ENCODE assay signal across 8 cellular contexts in genomic region chrX:40474205-40474626, GRCh38.
DNase-seq lines count a peak whose midpoint lies in the region; ATAC-seq and TF ChIP-seq lines count a peak whose summit lies in the region.

No MANE protein-coding gene starts in this region.

- peaks cover 13 to 35% (median 25%) of the 10 kb centered on the region in 4 donors for H3K4me1 Mint-ChIP-seq in naive thymus-derived CD8-positive, alpha-beta T cell
- peaks cover 24% of the 10 kb centered on the region for H3K4me1 Mint-ChIP-seq in activated CD4-positive, alpha-beta T cell treated with anti-CD3 and anti-CD28 coated beads for 36 hours

- H3K36me3 Mint-ChIP-seq in naive thymus-derived CD8-positive, alpha-beta T cell: no peaks in the 10 kb centered on the region
- H3K36me3 Mint-ChIP-seq in activated CD4-positive, alpha-beta T cell treated with anti-CD3 and anti-CD28 coated beads for 36 hours (ENCODE audit: low read depth): no peaks in the 10 kb centered on the region

- H3K36me3 ChIP-seq in right lobe of liver: no peaks in the 10 kb centered on the region

- H3K27ac Mint-ChIP-seq in naive thymus-derived CD8-positive, alpha-beta T cell: peak overlapping the region in 1 of 10 donors; percentile 34
- no peak overlapping the region for H3K27ac Mint-ChIP-seq in activated CD4-positive, alpha-beta T cell treated with anti-CD3 and anti-CD28 coated beads for 36 hours

- H3K4me1 ChIP-seq in right lobe of liver: no peaks in the 10 kb centered on the region

- no peak overlapping the region for H3K27ac ChIP-seq in right lobe of liver

- no peak overlapping the region for H3K4me3 ChIP-seq in right lobe of liver

- TF ChIP-seq EP300 in Ishikawa (IDR thresholded peaks at IDR 0.05; ENCODE audit: borderline replicate concordance): 0 out of 2 replicates have a peak, but pooled peaks have one; percentile 14

- peaks cover 0 to 4% (median 2%) of the 10 kb centered on the region in 5 donors for H3K27me3 Mint-ChIP-seq in naive thymus-derived CD8-positive, alpha-beta T cell
- peaks cover 2% of the 10 kb centered on the region for H3K27me3 Mint-ChIP-seq in activated CD4-positive, alpha-beta T cell treated with anti-CD3 and anti-CD28 coated beads for 36 hours

- intact Hi-C loops in right lobe of liver (cut with DNase I): no loop called here
- intact Hi-C loops in activated CD4-positive, alpha-beta T cell treated with anti-CD3 and anti-CD28 coated beads for 36 hours (cut with DNase I, micrococcal nuclease): no loop called here

- CTCF ChIA-PET in activated CD4-positive, alpha-beta T cell treated with anti-CD3 and anti-CD28 coated beads for 36 hours (lab: Charles Lee): no interaction called here

- no peak; the same call in 1 of the 2 replicates for TF ChIP-seq RAD21 in Ishikawa (IDR thresholded peaks at IDR 0.05; ENCODE audit: low read depth)

- peak; percentile 52 to 87 (median 64) for ATAC-seq in right lobe of liver
- no peak for ATAC-seq in HG03280 (IDR thresholded peaks at IDR 0.05; ENCODE audit: unreplicated experiment)
- ATAC-seq in naive thymus-derived CD8-positive, alpha-beta T cell: no peak
- no peak for ATAC-seq in activated CD4-positive, alpha-beta T cell treated with anti-CD3 and anti-CD28 coated beads for 36 hours

- no peaks in the 10 kb centered on the region for H3K9me3 ChIP-seq in right lobe of liver

- no peaks in the 10 kb centered on the region for H3K27me3 ChIP-seq in right lobe of liver

- POLR2A ChIA-PET in naive thymus-derived CD8-positive, alpha-beta T cell (lab: Charles Lee): no interaction called here
- POLR2A ChIA-PET in activated CD4-positive, alpha-beta T cell treated with anti-CD3 and anti-CD28 coated beads for 36 hours (lab: Charles Lee): no interaction called here

- H3K9me3 Mint-ChIP-seq in naive thymus-derived CD8-positive, alpha-beta T cell: no peaks in the 10 kb centered on the region
- H3K9me3 Mint-ChIP-seq in activated CD4-positive, alpha-beta T cell treated with anti-CD3 and anti-CD28 coated beads for 36 hours (ENCODE audit: low read depth): no peaks in the 10 kb centered on the region

- H3K4me3 Mint-ChIP-seq in naive thymus-derived CD8-positive, alpha-beta T cell: no peak overlapping the region
- H3K4me3 Mint-ChIP-seq in activated CD4-positive, alpha-beta T cell treated with anti-CD3 and anti-CD28 coated beads for 36 hours: no peak overlapping the region

- TF ChIP-seq CTCF in right lobe of liver (IDR thresholded peaks at IDR 0.05): no peak

- WGBS in right lobe of liver (ENCODE audit: insufficient coverage, low coverage, low lambda C conversion rate, missing lambda C conversion rate): 10% methylated on average over 8 of the region's 14 CpGs

- DNase-seq in COR-L47 (lab: John Stamatoyannopoulos, UW): peak; percentile 25
- peak; percentile 65 for DNase-seq in astrocyte of the hippocampus (ENCODE audit: low read depth, low spot score)
- DNase-seq in right lobe of liver: peak in 2 of 3 donors; percentile 40 to 50
- no peak for DNase-seq in naive thymus-derived CD8-positive, alpha-beta T cell
- no peak for DNase-seq in activated CD4-positive, alpha-beta T cell treated with anti-CD3 and anti-CD28 coated beads for 36 hours
- DNase-seq in dedifferentiated amniotic fluid mesenchymal stem cell (ENCODE audit: extremely low spot score): no peak

- no peak for TF ChIP-seq POLR2A in right lobe of liver (IDR thresholded peaks at IDR 0.05)

TF ChIP-seq in Ishikawa, 13 proteins besides CTCF, POLR2A, EP300 and RAD21:
- TF ChIP-seq TAF1 (IDR thresholded peaks at IDR 0.05; ENCODE audit: low read depth): no peak
- TF ChIP-seq TCF12 (IDR thresholded peaks at IDR 0.05; ENCODE audit: low read depth): peak; percentile 54
- TF ChIP-seq REST (IDR thresholded peaks at IDR 0.05; ENCODE audit: low read depth): no peak
- no peak for TF ChIP-seq CEBPB (IDR thresholded peaks at IDR 0.05)
- 0 out of 2 replicates have a peak, but pooled peaks have one; percentile 26 for TF ChIP-seq CREB1 (IDR thresholded peaks at IDR 0.05; ENCODE audit: low read depth)
- no peak for TF ChIP-seq EGR1 (IDR thresholded peaks at IDR 0.05)
- TF ChIP-seq MAX (IDR thresholded peaks at IDR 0.05): peak; percentile 41; the same call in 1 of the 2 replicates
- peak; percentile 1; the same call in 1 of the 2 replicates for TF ChIP-seq TEAD4 (IDR thresholded peaks at IDR 0.05)
- no peak for TF ChIP-seq YY1 (IDR thresholded peaks at IDR 0.05; ENCODE audit: low read depth)
- TF ChIP-seq NFIC (IDR thresholded peaks at IDR 0.05): no peak

Comparison
In these comparisons a context has a peak if more than half of its experiments do, and no peak if none do; other contexts are left out.
1. DNase-seq: peak in COR-L47 (single experiment), astrocyte of the hippocampus (single experiment) and right lobe of liver (2 of 3); none in naive thymus-derived CD8-positive, alpha-beta T cell (0 of 10), activated CD4-positive, alpha-beta T cell treated with anti-CD3 and anti-CD28 coated beads for 36 hours (single experiment) and dedifferentiated amniotic fluid mesenchymal stem cell (single experiment).
2. ATAC-seq: peak in right lobe of liver (4 of 4); none in HG03280 (single experiment), naive thymus-derived CD8-positive, alpha-beta T cell (0 of 2) and activated CD4-positive, alpha-beta T cell treated with anti-CD3 and anti-CD28 coated beads for 36 hours (single experiment).